1 cellular context compared by ENCODE assay signal in genomic region chrX:50579955-50580354, GRCh38.
TF ChIP-seq lines count a peak whose summit lies in the region.

No MANE protein-coding gene starts in this region.

TF ChIP-seq in HCT116, 20 proteins besides CTCF, POLR2A, EP300 and RAD21 (continued from another document):
- no peak for TF ChIP-seq SRF (IDR thresholded peaks at IDR 0.05; ENCODE audit: low read depth)
- TF ChIP-seq EZH2phosphoT487 (IDR thresholded peaks at IDR 0.05; ENCODE audit: borderline replicate concordance): no peak
